Comparison of ENCODE assay signal across 9 cellular contexts in genomic region chr18:80159713-80160636, GRCh38. TPM values are rescaled to one million over a fixed set of nuclear protein-coding genes. Genes with fewer than 3 reads are reported as not detected.
A peak's percentile ranks its signal among the peaks of the same experiment; 100 is the strongest.
DNase-seq lines count a peak whose midpoint lies in the region; ATAC-seq, FAIRE-seq and TF ChIP-seq lines count a peak whose summit lies in the region.
"Had no signal": no experiment of that assay in that cellular context is flagged by ENCODE, and none has a peak within 500 bp of the region (broad histone marks: within the 10 kb centered on the region; RNA-seq: fewer than 3 reads in every experiment).

No MANE protein-coding gene starts in this region.

- POLR2A ChIA-PET in activated CD4-positive, alpha-beta T cell treated with anti-CD3 and anti-CD28 coated beads for 36 hours (lab: Charles Lee) = interaction anchor here (1.0 kb wide), 1 partner anchor 171 kb away, joined by 5 read pairs; the partner anchor contains the start of gene TXNL4A

- no peak overlapping the region for H3K27ac ChIP-seq in astrocyte (ENCODE audit: low read depth, low read length)
- H3K27ac ChIP-seq in lower lobe of right lung = no peak overlapping the region
- no peak overlapping the region for H3K27ac ChIP-seq in upper lobe of right lung
- no peak overlapping the region for H3K27ac ChIP-seq in hepatocyte

- FAIRE-seq in astrocyte (lab: Jason Lieb, UNC) = no peak
- FAIRE-seq: A204.1 had no signal

- no peak overlapping the region for H3K4me3 Mint-ChIP-seq in activated CD4-positive, alpha-beta T cell treated with anti-CD3 and anti-CD28 coated beads for 36 hours
- H3K4me3 Mint-ChIP-seq in astrocyte (ENCODE audit: unreplicated experiment) = no peak overlapping the region

- peak; percentile 77 for DNase-seq in activated CD4-positive, alpha-beta T cell treated with anti-CD3 and anti-CD28 coated beads for 36 hours
- DNase-seq in activated CD4-positive, alpha-beta T cell treated with anti-CD3 and anti-CD28 coated beads for 1 hour = no peak
- DNase-seq in astrocyte (ENCODE audit: low read depth) (no peak), lower lobe of right lung (no peak), upper lobe of right lung (peak; percentile 76), hepatocyte (ENCODE audit: low spot score) (no peak), NAMALWA (ENCODE audit: low spot score) (no peak)

- H3K4me2 ChIP-seq in astrocyte (ENCODE audit: low read length) (no peak overlapping the region), hepatocyte (no peak overlapping the region)

- H3K27me3 ChIP-seq in astrocyte (ENCODE audit: insufficient read depth, low read length) (no peaks in the 10 kb centered on the region), lower lobe of right lung (ENCODE audit: low read depth) (peaks cover 9% of the 10 kb centered on the region), upper lobe of right lung (no peaks in the 10 kb centered on the region), hepatocyte (no peaks in the 10 kb centered on the region)

- TF ChIP-seq CTCF in astrocyte (IDR thresholded peaks at IDR 0.05; ENCODE audit: insufficient read depth, low read depth, low read length) (peak; percentile 8), lower lobe of right lung (IDR thresholded peaks at IDR 0.05) (peak; percentile 58), upper lobe of right lung (IDR thresholded peaks at IDR 0.05) (peak; percentile 56), hepatocyte (IDR thresholded peaks at IDR 0.05; ENCODE audit: poor library complexity) (no peak)

- intact Hi-C loops in activated CD4-positive, alpha-beta T cell treated with anti-CD3 and anti-CD28 coated beads for 36 hours (cut with DNase I, micrococcal nuclease) = loop anchor here (5.0 to 10.0 kb wide), 2 partner anchors 363 to 365 kb away; partner anchors contain the start of gene KCNG2 (in 2 of the 2)
- intact Hi-C loops in lower lobe of right lung (cut with DNase I) (no loop called here), upper lobe of right lung (cut with DNase I) (no loop called here)

- H3K27me3 Mint-ChIP-seq in activated CD4-positive, alpha-beta T cell treated with anti-CD3 and anti-CD28 coated beads for 36 hours = peaks cover 24% of the 10 kb centered on the region
- H3K27me3 Mint-ChIP-seq in astrocyte (ENCODE audit: low read depth, unreplicated experiment) = no peaks in the 10 kb centered on the region

- H4K20me1 ChIP-seq in astrocyte (ENCODE audit: insufficient read depth, low read length) = peaks cover 18% of the 10 kb centered on the region
- H4K20me1 ChIP-seq in hepatocyte (ENCODE audit: insufficient read depth, poor library complexity, severe bottlenecking) = no peaks in the 10 kb centered on the region

- peak; percentile 90 for ATAC-seq in activated CD4-positive, alpha-beta T cell treated with anti-CD3 and anti-CD28 coated beads for 36 hours
- ATAC-seq in lower lobe of right lung (peak; percentile 81 to 84), upper lobe of right lung (peak; percentile 89), GM21360 (IDR thresholded peaks at IDR 0.05; ENCODE audit: unreplicated experiment) (no peak)

- H3K9me2 ChIP-seq in hepatocyte (replicated peaks; ENCODE audit: insufficient read depth) = no peaks in the 10 kb centered on the region

- peaks cover 10% of the 10 kb centered on the region for H3K9me3 Mint-ChIP-seq in activated CD4-positive, alpha-beta T cell treated with anti-CD3 and anti-CD28 coated beads for 36 hours (ENCODE audit: low read depth)
- peaks cover 12% of the 10 kb centered on the region for H3K9me3 Mint-ChIP-seq in astrocyte (ENCODE audit: unreplicated experiment)

- H3K4me1 Mint-ChIP-seq in activated CD4-positive, alpha-beta T cell treated with anti-CD3 and anti-CD28 coated beads for 36 hours = no peaks in the 10 kb centered on the region
- no peaks in the 10 kb centered on the region for H3K4me1 Mint-ChIP-seq in astrocyte (ENCODE audit: low read depth, unreplicated experiment)

- no peaks in the 10 kb centered on the region for H3K36me3 ChIP-seq in astrocyte (ENCODE audit: insufficient read depth, low read length)
- no peaks in the 10 kb centered on the region for H3K36me3 ChIP-seq in lower lobe of right lung
- no peaks in the 10 kb centered on the region for H3K36me3 ChIP-seq in upper lobe of right lung
- no peaks in the 10 kb centered on the region for H3K36me3 ChIP-seq in hepatocyte (replicated peaks; ENCODE audit: insufficient read depth, low read depth)

- H2AFZ ChIP-seq in astrocyte (ENCODE audit: low read depth, low read length) = no peak overlapping the region
- H2AFZ ChIP-seq in hepatocyte = no peak overlapping the region

- H3K79me2 ChIP-seq in astrocyte (ENCODE audit: insufficient read depth, low read length) (no peaks in the 10 kb centered on the region), hepatocyte (no peaks in the 10 kb centered on the region)

- H3K9me3 ChIP-seq in astrocyte (ENCODE audit: insufficient read depth, low read depth, low read length) = no peaks in the 10 kb centered on the region
- H3K9me3 ChIP-seq in lower lobe of right lung = peaks cover 8% of the 10 kb centered on the region
- H3K9me3 ChIP-seq in upper lobe of right lung = no peaks in the 10 kb centered on the region
- no peaks in the 10 kb centered on the region for H3K9me3 ChIP-seq in hepatocyte (ENCODE audit: low read depth)

- CTCF ChIA-PET in activated CD4-positive, alpha-beta T cell treated with anti-CD3 and anti-CD28 coated beads for 36 hours (lab: Charles Lee) = interaction anchor here (0.6 to 4.9 kb wide), 20 partner anchors 8 to 1092 kb away, joined by 3 to 57 read pairs (median 4); partner anchors contain the start of gene ADNP2

- H3K4me3 ChIP-seq in astrocyte (ENCODE audit: insufficient read depth, low read depth, low read length) = no peak overlapping the region
- H3K4me3 ChIP-seq in lower lobe of right lung = peak overlapping the region; percentile 40
- H3K4me3 ChIP-seq in upper lobe of right lung = no peak overlapping the region
- no peak overlapping the region for H3K4me3 ChIP-seq in hepatocyte

- H3K9ac ChIP-seq in astrocyte (ENCODE audit: low read length) = no peak overlapping the region

- no peak overlapping the region for H3K27ac Mint-ChIP-seq in activated CD4-positive, alpha-beta T cell treated with anti-CD3 and anti-CD28 coated beads for 36 hours
- no peak overlapping the region for H3K27ac Mint-ChIP-seq in astrocyte (ENCODE audit: unreplicated experiment)

- H3K4me1 ChIP-seq in astrocyte (ENCODE audit: insufficient read depth, low read length) (no peaks in the 10 kb centered on the region), lower lobe of right lung (no peaks in the 10 kb centered on the region), upper lobe of right lung (no peaks in the 10 kb centered on the region), hepatocyte (ENCODE audit: insufficient read depth) (no peaks in the 10 kb centered on the region)

- no peaks in the 10 kb centered on the region for H3K36me3 Mint-ChIP-seq in activated CD4-positive, alpha-beta T cell treated with anti-CD3 and anti-CD28 coated beads for 36 hours (ENCODE audit: low read depth)
- peaks cover 32% of the 10 kb centered on the region for H3K36me3 Mint-ChIP-seq in astrocyte (ENCODE audit: low read depth, unreplicated experiment)

- 98% methylated on average over 77 of the region's 109 CpGs for WGBS in hepatocyte (ENCODE audit: low lambda C conversion rate, missing lambda C conversion rate)

RNA-seq across cellular contexts. Expression of gene ADNP2, which starts 50.9 kb away (rescaled TPM):
- 10 to 100 TPM; 22.8 to 25.7 TPM for total RNA-seq in activated CD4-positive, alpha-beta T cell treated with anti-CD3 and anti-CD28 coated beads for 36 hours
- 17.9 and 20.5 TPM in 2 replicates for total RNA-seq in astrocyte
- total RNA-seq in lower lobe of right lung = 16.5 TPM
- 14.2 TPM for total RNA-seq in upper lobe of right lung
- total RNA-seq in hepatocyte = 17.7 and 19.8 TPM in 2 replicates
- 5.3 and 7.6 TPM in 2 replicates for polyA plus RNA-seq in hepatocyte

Comparison
In these comparisons a context has a peak if more than half of its experiments do, and no peak if none do; other contexts are left out.
1. DNase-seq: peak in activated CD4-positive, alpha-beta T cell treated with anti-CD3 and anti-CD28 coated beads for 36 hours (single experiment) and upper lobe of right lung (single experiment); none in activated CD4-positive, alpha-beta T cell treated with anti-CD3 and anti-CD28 coated beads for 1 hour (single experiment), astrocyte (single experiment), lower lobe of right lung (single experiment), hepatocyte (single experiment) and NAMALWA (single experiment).
2. intact Hi-C loops: an anchor here in activated CD4-positive, alpha-beta T cell treated with anti-CD3 and anti-CD28 coated beads for 36 hours (5.0 to 10.0 kb wide); none called in lower lobe of right lung and upper lobe of right lung.